Comparison of ENCODE assay signal across 21 cellular contexts in genomic region chr9:104287255-104287872, GRCh38.
"Had no signal": no experiment of that assay in that cellular context is flagged by ENCODE, and none has a peak within 500 bp of the region (broad histone marks: within the 10 kb centered on the region; RNA-seq: fewer than 3 reads in every experiment).

No MANE protein-coding gene starts in this region.

- ATAC-seq: activated CD8-positive, alpha-beta T cell treated with anti-CD3 and anti-CD28 coated beads, Interleukin-2, amount 10 ng/mL, durations not matched to agents 7 days and 5 days; activated naive CD4-positive, alpha-beta T cell treated with anti-CD3 and anti-CD28 coated beads, Interleukin-2, amount 50 U/mL, for 72 hours; left lung; naive thymus-derived CD8-positive, alpha-beta T cell; stimulated activated naive B cell treated with anti-CD40 and anti-IgM and Interleukin-4, amounts not matched to agents 10 μg/mL and 1 μg/mL and 100 μg/mL, for 72 hours had no signal

- H3K36me3 ChIP-seq: esophagus squamous epithelium, left lung, neural progenitor cell, sigmoid colon, vagina, WERI-Rb-1 had no signal

- H3K4me3 ChIP-seq: coronary artery, esophagus squamous epithelium, left lung, lung, neural progenitor cell, sigmoid colon, testis, vagina had no signal

- H3K4me1 ChIP-seq: esophagus squamous epithelium, left lung, neural progenitor cell, testis, vagina had no signal

- H3K27ac ChIP-seq: coronary artery, esophagus squamous epithelium, left lung, neural progenitor cell, sigmoid colon, testis, vagina, WERI-Rb-1 had no signal

- H3K27me3 ChIP-seq: esophagus squamous epithelium, left lung, neural progenitor cell, sigmoid colon, testis, vagina had no signal

- DNase-seq: activated CD4-positive, alpha-beta T cell treated with anti-CD3 and anti-CD28 coated beads for 1 hour; activated CD4-positive, alpha-beta T cell treated with anti-CD3 and anti-CD28 coated beads, Interleukin-2, amount 50 U/mL, for 1 hour; activated CD8-positive, alpha-beta T cell treated with anti-CD3 and anti-CD28 coated beads, Interleukin-2, amount 10 ng/mL, durations not matched to agents 7 days and 5 days; activated gamma-delta T cell treated with Interleukin-2 at 50 U/mL for 16 hours; aorta; esophagus squamous epithelium; foreskin fibroblast; left lung; naive thymus-derived CD8-positive, alpha-beta T cell; posterior cingulate gyrus; sigmoid colon; stimulated activated CD4-positive, alpha-beta T cell treated with anti-CD3 and anti-CD28 coated beads, Interleukin-2, amount 100 ng/mL, for 48 hours; stimulated activated CD8-positive, alpha-beta memory T cell treated with anti-CD3 and anti-CD28 coated beads, Interleukin-4, amount 100 ng/mL, for 48 hours; stimulated activated naive B cell treated with anti-CD40 and anti-IgM and Interleukin-4, amounts not matched to agents 10 μg/mL and 1 μg/mL and 100 μg/mL, for 72 hours; testis; WERI-Rb-1 had no signal

- H3K9me3 ChIP-seq: esophagus squamous epithelium, left lung, sigmoid colon, testis, vagina had no signal

- H3K9ac ChIP-seq: neural progenitor cell had no signal

- H2AFZ ChIP-seq: neural progenitor cell had no signal

- H3K4me2 ChIP-seq: neural progenitor cell had no signal
